ENCODE assay signal across 9 cellular contexts in genomic region chr3:185688808-185689207, GRCh38.
DNase-seq lines count a peak whose midpoint lies in the region; ATAC-seq, FAIRE-seq and TF ChIP-seq lines count a peak whose summit lies in the region.
"Had no signal": no experiment of that assay in that cellular context is flagged by ENCODE, and none has a peak within 500 bp of the region (broad histone marks: within the 10 kb centered on the region; RNA-seq: fewer than 3 reads in every experiment).

No MANE protein-coding gene starts in this region.

- H3K27ac Mint-ChIP-seq in activated CD4-positive, alpha-beta memory T cell treated with anti-CD3 and anti-CD28 coated beads for 36 hours, result no peak overlapping the region
- H3K27ac Mint-ChIP-seq in activated CD4-positive, alpha-beta memory T cell treated with anti-CD3 and anti-CD28 coated beads, Interleukin-2, amount 10 ng/mL, durations not matched to agents 7 days and 5 days, result no peak overlapping the region

- no peak for TF ChIP-seq CTCF in fibroblast of the aortic adventitia (IDR thresholded peaks at IDR 0.05; ENCODE audit: insufficient read depth, low read length)

- ATAC-seq in HG03439 (IDR thresholded peaks at IDR 0.05; ENCODE audit: unreplicated experiment) (no peak), Right ventricle myocardium superior (ENCODE audit: poor library complexity) (no peak), HG03521 (IDR thresholded peaks at IDR 0.05; ENCODE audit: unreplicated experiment) (no peak)

- intact Hi-C loops in activated CD4-positive, alpha-beta memory T cell treated with anti-CD3 and anti-CD28 coated beads for 36 hours (cut with micrococcal nuclease), result no loop called here
- intact Hi-C loops in Right ventricle myocardium superior (cut with DNase I), result no loop called here

- H3K4me3 ChIP-seq in fibroblast of the aortic adventitia (ENCODE audit: low read depth, low read length), result no peak overlapping the region

- no peaks in the 10 kb centered on the region for H3K36me3 Mint-ChIP-seq in activated CD4-positive, alpha-beta memory T cell treated with anti-CD3 and anti-CD28 coated beads for 36 hours
- no peaks in the 10 kb centered on the region for H3K36me3 Mint-ChIP-seq in activated CD4-positive, alpha-beta memory T cell treated with anti-CD3 and anti-CD28 coated beads, Interleukin-2, amount 10 ng/mL, durations not matched to agents 7 days and 5 days (ENCODE audit: low read depth)

- peak; percentile 93 for FAIRE-seq in RCC 7860 (lab: Jason Lieb, UNC)
- FAIRE-seq: frontal cortex had no signal

- no peaks in the 10 kb centered on the region for H3K4me1 Mint-ChIP-seq in activated CD4-positive, alpha-beta memory T cell treated with anti-CD3 and anti-CD28 coated beads for 36 hours (ENCODE audit: low read depth)
- H3K4me1 Mint-ChIP-seq in activated CD4-positive, alpha-beta memory T cell treated with anti-CD3 and anti-CD28 coated beads, Interleukin-2, amount 10 ng/mL, durations not matched to agents 7 days and 5 days, result no peaks in the 10 kb centered on the region

- POLR2A ChIA-PET in activated CD4-positive, alpha-beta memory T cell treated with anti-CD3 and anti-CD28 coated beads for 36 hours (lab: Charles Lee), result no interaction called here
- POLR2A ChIA-PET in activated CD4-positive, alpha-beta memory T cell treated with anti-CD3 and anti-CD28 coated beads, Interleukin-2, amount 10 ng/mL, durations not matched to agents 7 days and 5 days (lab: Charles Lee), result no interaction called here

- no peak overlapping the region for H3K4me3 Mint-ChIP-seq in activated CD4-positive, alpha-beta memory T cell treated with anti-CD3 and anti-CD28 coated beads for 36 hours
- H3K4me3 Mint-ChIP-seq in activated CD4-positive, alpha-beta memory T cell treated with anti-CD3 and anti-CD28 coated beads, Interleukin-2, amount 10 ng/mL, durations not matched to agents 7 days and 5 days, result no peak overlapping the region

- CTCF ChIA-PET in activated CD4-positive, alpha-beta memory T cell treated with anti-CD3 and anti-CD28 coated beads for 36 hours (lab: Charles Lee), result interaction anchor here (1.1 kb wide), 1 partner anchor 28 kb away, joined by 7 read pairs; no protein-coding TSS in a partner anchor
- CTCF ChIA-PET in activated CD4-positive, alpha-beta memory T cell treated with anti-CD3 and anti-CD28 coated beads, Interleukin-2, amount 10 ng/mL, durations not matched to agents 7 days and 5 days (lab: Charles Lee), result interaction anchor here (1.2 kb wide), 1 partner anchor 28 kb away, joined by 6 read pairs; no protein-coding TSS in a partner anchor

- peaks cover 9% of the 10 kb centered on the region for H3K27me3 Mint-ChIP-seq in activated CD4-positive, alpha-beta memory T cell treated with anti-CD3 and anti-CD28 coated beads for 36 hours
- peaks cover 21% of the 10 kb centered on the region for H3K27me3 Mint-ChIP-seq in activated CD4-positive, alpha-beta memory T cell treated with anti-CD3 and anti-CD28 coated beads, Interleukin-2, amount 10 ng/mL, durations not matched to agents 7 days and 5 days

- no peaks in the 10 kb centered on the region for H3K9me3 Mint-ChIP-seq in activated CD4-positive, alpha-beta memory T cell treated with anti-CD3 and anti-CD28 coated beads for 36 hours
- no peaks in the 10 kb centered on the region for H3K9me3 Mint-ChIP-seq in activated CD4-positive, alpha-beta memory T cell treated with anti-CD3 and anti-CD28 coated beads, Interleukin-2, amount 10 ng/mL, durations not matched to agents 7 days and 5 days

- DNase-seq in activated CD4-positive, alpha-beta memory T cell treated with anti-CD3 and anti-CD28 coated beads for 36 hours, result peak; percentile 44
- DNase-seq in activated CD4-positive, alpha-beta memory T cell treated with anti-CD3 and anti-CD28 coated beads, Interleukin-2, amount 10 ng/mL, durations not matched to agents 7 days and 5 days, result no peak
- DNase-seq in RCC 7860 (ENCODE audit: low spot score) (peak; percentile 88), fibroblast of the aortic adventitia (ENCODE audit: low read depth) (peak; percentile 94), Right ventricle myocardium superior (no peak)
- peak; percentile 7 for DNase-seq in stimulated activated CD4-positive, alpha-beta T cell treated with anti-CD3 and anti-CD28 coated beads, Interleukin-4, amount 100 ng/mL, for 1 hour

Comparison
In these comparisons a context has a peak if more than half of its experiments do, and no peak if none do; other contexts are left out.
1. DNase-seq: peak in activated CD4-positive, alpha-beta memory T cell treated with anti-CD3 and anti-CD28 coated beads for 36 hours (single experiment), RCC 7860 (single experiment), fibroblast of the aortic adventitia (single experiment) and stimulated activated CD4-positive, alpha-beta T cell treated with anti-CD3 and anti-CD28 coated beads, Interleukin-4, amount 100 ng/mL, for 1 hour (single experiment); none in activated CD4-positive, alpha-beta memory T cell treated with anti-CD3 and anti-CD28 coated beads, Interleukin-2, amount 10 ng/mL, durations not matched to agents 7 days and 5 days (single experiment) and Right ventricle myocardium superior (single experiment).